In the genomic region with DNA sequence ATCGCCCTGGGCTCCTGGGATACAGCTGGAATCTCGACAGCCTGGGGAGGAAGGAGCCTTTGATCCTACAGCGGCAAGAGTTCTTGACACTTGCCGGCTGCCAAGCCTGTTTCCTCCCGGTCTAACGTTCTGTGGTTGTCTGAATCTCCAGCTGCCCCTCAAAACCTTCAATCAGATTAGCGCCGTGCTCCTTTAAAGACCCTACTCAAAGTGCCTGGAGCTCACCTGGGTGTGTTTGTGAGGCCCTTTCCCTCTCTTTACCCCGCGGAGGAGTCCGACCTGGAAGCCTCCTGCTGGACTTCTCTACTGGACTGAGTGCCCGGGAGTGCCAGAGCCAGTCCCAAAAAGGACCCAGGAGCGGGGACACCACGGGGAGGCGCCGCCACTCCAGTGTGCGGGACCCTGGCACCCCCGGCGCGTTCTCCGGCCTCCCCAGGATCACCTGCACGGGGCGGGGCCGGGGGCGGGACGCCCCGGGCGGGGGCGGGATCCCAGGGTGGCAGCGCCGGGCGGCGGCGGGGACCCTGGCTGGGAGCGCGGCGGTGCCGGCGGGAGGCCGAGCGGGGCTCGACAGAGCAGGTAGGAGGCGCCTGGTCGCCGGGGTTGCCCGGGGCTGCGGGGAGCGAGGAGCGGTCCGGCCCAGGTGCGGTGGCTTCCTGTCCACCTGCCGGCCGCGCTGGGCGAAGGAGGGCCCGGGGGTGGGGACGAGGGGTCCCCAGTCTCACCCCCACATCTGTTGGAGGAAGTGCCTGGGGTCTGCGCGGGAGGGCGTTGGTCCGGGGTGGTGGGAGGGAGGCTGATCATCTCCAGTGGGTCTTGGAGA, we compare ENCODE assay signal across 9 cellular contexts.
DNase-seq lines count a peak whose midpoint lies in the region; ATAC-seq and TF ChIP-seq lines count a peak whose summit lies in the region.
"Had no signal": no experiment of that assay in that cellular context is flagged by ENCODE, and none has a peak within 500 bp of the region (broad histone marks: within the 10 kb centered on the region; RNA-seq: fewer than 3 reads in every experiment).

A gene with protein sequence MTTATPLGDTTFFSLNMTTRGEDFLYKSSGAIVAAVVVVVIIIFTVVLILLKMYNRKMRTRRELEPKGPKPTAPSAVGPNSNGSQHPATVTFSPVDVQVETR (plus strand): TSS at position 497 of the 823 bp plus-strand sequence. CDS start 39,344 bp downstream, outside the sequence.

- H3K27me3 ChIP-seq in parathyroid adenoma (ENCODE audit: control insufficient read depth, insufficient read depth, low read length), result no peaks in the 10 kb centered on the region

- H3K4me3 ChIP-seq in epithelial cell of esophagus (ENCODE audit: low read length), result peak within 1 kb of the TSS; percentile 27
- no peak within 1 kb of the TSS for H3K4me3 ChIP-seq in parathyroid adenoma (ENCODE audit: low read depth, low read length)
- H3K4me3 ChIP-seq: tibial artery had no signal

- TF ChIP-seq EP300 in Ishikawa (IDR thresholded peaks at IDR 0.05; ENCODE audit: borderline replicate concordance), result no peak

- H3K4me2 ChIP-seq in parathyroid adenoma (ENCODE audit: low read length), result peak within 1 kb of the TSS; percentile 52

- H3K4me1 ChIP-seq in parathyroid adenoma, result no peaks in the 10 kb centered on the region

- no peak within 1 kb of the TSS for H3K27ac ChIP-seq in parathyroid adenoma
- H3K27ac ChIP-seq: tibial artery had no signal

- no peaks in the 10 kb centered on the region for H3K79me2 ChIP-seq in parathyroid adenoma

- peak; percentile 45 to 49 for DNase-seq in activated CD4-positive, alpha-beta T cell treated with anti-CD3 and anti-CD28 coated beads, Interleukin-2, amount 50 U/mL, for 4 hours
- DNase-seq in epithelial cell of esophagus (ENCODE audit: low read depth) (peak; percentile 15), UCSD-AML1 (lab: John Stamatoyannopoulos, UW; ENCODE audit: unreplicated experiment) (no peak), NCI-H1694 (lab: John Stamatoyannopoulos, UW) (no peak)

- TF ChIP-seq CTCF in epithelial cell of esophagus (IDR thresholded peaks at IDR 0.05; ENCODE audit: insufficient read depth, low read depth, low read length, missing control alignments) (peak; percentile 2), parathyroid adenoma (IDR thresholded peaks at IDR 0.05) (no peak)

- no peak for ATAC-seq in HG03460 (IDR thresholded peaks at IDR 0.05; ENCODE audit: unreplicated experiment)
- ATAC-seq in HG03039 (IDR thresholded peaks at IDR 0.05; ENCODE audit: unreplicated experiment), result no peak

- H3K9ac ChIP-seq in parathyroid adenoma, result no peak within 1 kb of the TSS

- H3K36me3 ChIP-seq in parathyroid adenoma (ENCODE audit: control insufficient read depth, insufficient read depth, low read length), result no peaks in the 10 kb centered on the region
- H3K36me3 ChIP-seq: tibial artery had no signal

- no peaks in the 10 kb centered on the region for H3K9me3 ChIP-seq in parathyroid adenoma (ENCODE audit: control insufficient read depth, low read length)
- H3K9me3 ChIP-seq: tibial artery had no signal

- H2AFZ ChIP-seq in parathyroid adenoma, result peak within 1 kb of the TSS; percentile 75

- peak; percentile 57 for TF ChIP-seq RAD21 in Ishikawa (IDR thresholded peaks at IDR 0.05; ENCODE audit: low read depth)

TF ChIP-seq in Ishikawa, 13 proteins besides CTCF, POLR2A, EP300 and RAD21:
- TF ChIP-seq NFIC (IDR thresholded peaks at IDR 0.05) (no peak), TAF1 (IDR thresholded peaks at IDR 0.05; ENCODE audit: low read depth) (no peak), CREB1 (IDR thresholded peaks at IDR 0.05; ENCODE audit: low read depth) (no peak)

Comparison
In these comparisons a context has a peak if more than half of its experiments do, and no peak if none do; other contexts are left out.
1. DNase-seq: peak in activated CD4-positive, alpha-beta T cell treated with anti-CD3 and anti-CD28 coated beads, Interleukin-2, amount 50 U/mL, for 4 hours (2 of 2) and epithelial cell of esophagus (single experiment); none in UCSD-AML1 (single experiment) and NCI-H1694 (single experiment).